Comparison of ENCODE assay signal across 19 cellular contexts in genomic region chr5:158868570-158868969, GRCh38.
DNase-seq lines count a peak whose midpoint lies in the region; ATAC-seq, FAIRE-seq and TF ChIP-seq lines count a peak whose summit lies in the region.
"Had no signal": no experiment of that assay in that cellular context is flagged by ENCODE, and none has a peak within 500 bp of the region (broad histone marks: within the 10 kb centered on the region; RNA-seq: fewer than 3 reads in every experiment).

No MANE protein-coding gene starts in this region.

- no peak overlapping the region; the same call in 2 of the 3 replicates for H3K4me3 Mint-ChIP-seq in GM23338
- H3K4me3 Mint-ChIP-seq: CD4-positive, alpha-beta T cell had no signal

- intact Hi-C loops in sciatic nerve (cut with DNase I): no loop called here

- H3K4me1 ChIP-seq in GM23338 (ENCODE audit: insufficient read depth) (peaks cover 19% of the 10 kb centered on the region), gastroesophageal sphincter (no peaks in the 10 kb centered on the region)

- WGBS in gastroesophageal sphincter (ENCODE audit: low coverage in 1 of 2), 2 donors: 70 to 82% methylated on average over 5 of the region's 5 CpGs

- TF ChIP-seq CTCF in GM23338 (conservative IDR thresholded peaks at IDR 0.05; ENCODE audit: low read depth in 2 of 2) (no peak), bronchial epithelial cell (IDR thresholded peaks at IDR 0.05; ENCODE audit: insufficient read depth, low read length, severe bottlenecking) (no peak), gastroesophageal sphincter (IDR thresholded peaks at IDR 0.05) (no peak)

- DNase-seq in GM23338 (ENCODE audit: low spot score) (no peak), bronchial epithelial cell (ENCODE audit: low read depth) (no peak), sciatic nerve (ENCODE audit: low spot score) (no peak), glomerular visceral epithelial cell (ENCODE audit: extremely low spot score) (no peak), NCI-H146 (lab: John Stamatoyannopoulos, UW) (no peak)
- DNase-seq: ACHN; AML-193; CD4-positive, alpha-beta T cell; DMS53; NCI-H1048; NCI-H2081; NCI-H2227 treated with DMSO at 0.1 percent for 48 hours; NCI-H524 treated with DMSO at 0.1 percent for 48 hours; SHP77 treated with DMSO at 0.1 percent for 48 hours had no signal

- H3K9me3 ChIP-seq in gastroesophageal sphincter: no peaks in the 10 kb centered on the region

- no peaks in the 10 kb centered on the region for H3K36me3 ChIP-seq in GM23338 (ENCODE audit: insufficient read depth)
- no peaks in the 10 kb centered on the region for H3K36me3 ChIP-seq in bronchial epithelial cell (ENCODE audit: control insufficient read depth, insufficient read depth, low read length)
- no peaks in the 10 kb centered on the region for H3K36me3 ChIP-seq in gastroesophageal sphincter

- peaks cover 19% of the 10 kb centered on the region for H3K4me1 Mint-ChIP-seq in GM23338

- no peaks in the 10 kb centered on the region for H3K9me3 Mint-ChIP-seq in GM23338
- H3K9me3 Mint-ChIP-seq: CD4-positive, alpha-beta T cell had no signal

- no peaks in the 10 kb centered on the region for H3K27me3 Mint-ChIP-seq in GM23338 (ENCODE audit: insufficient read depth, low read depth, poor library complexity)
- H3K27me3 Mint-ChIP-seq: CD4-positive, alpha-beta T cell had no signal

- H3K4me2 ChIP-seq in GM23338: 0 out of 2 replicates have a peak overlapping the region, but pooled peaks have one; percentile 54
- H3K4me2 ChIP-seq: KMS-11 had no signal

- H3K27ac Mint-ChIP-seq in GM23338: no peak overlapping the region
- H3K27ac Mint-ChIP-seq: CD4-positive, alpha-beta T cell had no signal

- no peak overlapping the region for H3K27ac ChIP-seq in GM23338 (ENCODE audit: low read depth)
- no peak overlapping the region for H3K27ac ChIP-seq in gastroesophageal sphincter
- H3K27ac ChIP-seq: KMS-11 had no signal

- no peaks in the 10 kb centered on the region for H3K9me2 ChIP-seq in GM23338 (ENCODE audit: insufficient read depth)

- no peaks in the 10 kb centered on the region for H3K79me2 ChIP-seq in GM23338 (replicated peaks; ENCODE audit: insufficient read depth)

- ATAC-seq in GM23338: no peak
- ATAC-seq in gastroesophageal sphincter: peak; percentile 58
- ATAC-seq in sciatic nerve: peak; percentile 70
- no peak for ATAC-seq in HG02798 (IDR thresholded peaks at IDR 0.05; ENCODE audit: poor library complexity, unreplicated experiment)
- ATAC-seq: HepG2 had no signal

- no peaks in the 10 kb centered on the region for H4K20me1 ChIP-seq in GM23338 (replicated peaks; ENCODE audit: insufficient read depth)

- no peak for TF ChIP-seq POLR2A in gastroesophageal sphincter (IDR thresholded peaks at IDR 0.05)

- H3K27me3 ChIP-seq in GM23338 (ENCODE audit: insufficient read depth): no peaks in the 10 kb centered on the region
- no peaks in the 10 kb centered on the region for H3K27me3 ChIP-seq in bronchial epithelial cell (ENCODE audit: control insufficient read depth, insufficient read depth, low read length)
- peaks cover 3% of the 10 kb centered on the region for H3K27me3 ChIP-seq in gastroesophageal sphincter

- H2AFZ ChIP-seq in GM23338: no peak overlapping the region

- H3K36me3 Mint-ChIP-seq in GM23338 (ENCODE audit: low read depth): no peaks in the 10 kb centered on the region

- no peak for TF ChIP-seq EP300 in gastroesophageal sphincter (IDR thresholded peaks at IDR 0.05)

- H3K4me3 ChIP-seq in GM23338 (no peak overlapping the region), bronchial epithelial cell (ENCODE audit: low read depth, low read length) (no peak overlapping the region), gastroesophageal sphincter (no peak overlapping the region)

- H3F3A ChIP-seq in GM23338 (replicated peaks; ENCODE audit: low read depth): no peaks in the 10 kb centered on the region

- peak; percentile 83 for FAIRE-seq in bronchial epithelial cell (lab: Jason Lieb, UNC)
- FAIRE-seq: HepG2, RCC 7860 had no signal

TF ChIP-seq in GM23338, 12 proteins besides CTCF, POLR2A, EP300 and RAD21 (continues in another document):
- TF ChIP-seq POLR2AphosphoS5 (IDR thresholded peaks at IDR 0.05; ENCODE audit: low read depth) (no peak), ETS1 (IDR thresholded peaks at IDR 0.05) (no peak), JUNB (IDR thresholded peaks at IDR 0.05; ENCODE audit: unreplicated experiment) (no peak), NANOG (IDR thresholded peaks at IDR 0.05; ENCODE audit: borderline replicate concordance) (no peak), STAT1 (IDR thresholded peaks at IDR 0.05; ENCODE audit: unreplicated experiment) (no peak), EZH2phosphoT487 (IDR thresholded peaks at IDR 0.05; ENCODE audit: unreplicated experiment) (no peak), EZH2 (IDR thresholded peaks at IDR 0.05; ENCODE audit: low read depth, unreplicated experiment) (no peak), ZNF331 (CRISPR knock-in tag; IDR thresholded peaks at IDR 0.05; ENCODE audit: low read depth) (no peak), ZNF114 (CRISPR knock-in tag; IDR thresholded peaks at IDR 0.05) (no peak), REST (IDR thresholded peaks at IDR 0.05; ENCODE audit: unreplicated experiment) (no peak)

Comparison
In these comparisons a context has a peak if more than half of its experiments do, and no peak if none do; other contexts are left out.
1. ATAC-seq: peak in gastroesophageal sphincter (single experiment) and sciatic nerve (single experiment); none in GM23338 (single experiment) and HG02798 (single experiment).